ENCODE assay signal across 9 cellular contexts in the genomic region with DNA sequence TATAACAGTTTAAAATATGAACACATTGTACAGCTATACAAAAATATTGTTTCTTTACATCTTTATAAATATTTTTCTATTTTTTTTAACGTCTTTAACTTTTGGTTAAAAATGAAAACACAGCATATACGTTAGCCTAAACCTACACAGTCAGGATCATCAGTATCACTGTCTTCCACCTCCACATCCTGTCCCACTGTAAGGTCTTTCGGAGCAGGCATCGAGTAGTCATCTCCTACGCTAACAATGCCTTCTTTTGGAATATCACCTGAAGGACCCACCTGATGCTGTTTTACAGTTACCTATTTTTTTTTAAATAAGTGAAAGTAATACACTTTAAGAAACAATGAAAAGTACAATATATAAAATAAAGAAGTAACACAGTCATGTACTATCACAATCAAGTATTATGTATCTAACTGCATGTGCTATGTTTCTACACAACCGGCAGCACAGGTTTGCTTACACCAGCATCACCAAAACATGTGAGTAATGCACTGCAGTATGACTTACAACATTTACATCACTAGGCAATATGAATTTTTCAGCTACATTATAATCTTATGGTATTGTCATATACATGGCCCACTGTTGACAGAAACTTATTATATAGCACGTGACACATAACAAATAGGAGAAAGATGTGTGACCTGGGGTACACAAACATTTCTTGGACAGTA.
DNase-seq lines count a peak whose midpoint lies in the region; ATAC-seq, FAIRE-seq and TF ChIP-seq lines count a peak whose summit lies in the region.
"Had no signal": no experiment of that assay in that cellular context is flagged by ENCODE, and none has a peak within 500 bp of the region (broad histone marks: within the 10 kb centered on the region; RNA-seq: fewer than 3 reads in every experiment).

No MANE protein-coding gene starts in this region.

- H3K9me3 Mint-ChIP-seq in activated CD4-positive, alpha-beta memory T cell treated with anti-CD3 and anti-CD28 coated beads, Interleukin-2, amount 10 ng/mL, durations not matched to agents 7 days and 5 days: no peaks in the 10 kb centered on the region

- no peak for TF ChIP-seq POLR2A in GM18505 (IDR thresholded peaks at IDR 0.05; ENCODE audit: borderline replicate concordance, extremely low read depth, insufficient read depth, insufficient read length)

- H3K27me3 Mint-ChIP-seq in activated CD4-positive, alpha-beta memory T cell treated with anti-CD3 and anti-CD28 coated beads, Interleukin-2, amount 10 ng/mL, durations not matched to agents 7 days and 5 days: no peaks in the 10 kb centered on the region

- peak overlapping the region; percentile 46 for H3K4me3 Mint-ChIP-seq in activated CD4-positive, alpha-beta memory T cell treated with anti-CD3 and anti-CD28 coated beads, Interleukin-2, amount 10 ng/mL, durations not matched to agents 7 days and 5 days

- ATAC-seq in GM18505 (IDR thresholded peaks at IDR 0.05; ENCODE audit: unreplicated experiment) (peak; percentile 18), HG02840 (IDR thresholded peaks at IDR 0.05; ENCODE audit: low FRiP score, unreplicated experiment) (peak; percentile 18)

- peak; percentile 35 for DNase-seq in activated CD4-positive, alpha-beta memory T cell treated with anti-CD3 and anti-CD28 coated beads, Interleukin-2, amount 10 ng/mL, durations not matched to agents 7 days and 5 days
- DNase-seq in NCI-H2227 treated with DMSO at 0.1 percent for 48 hours (lab: John Stamatoyannopoulos, UW) (no peak), globus pallidus (ENCODE audit: low spot score) (no peak), NCI-H187 treated with DMSO at 0.1 percent for 48 hours (lab: John Stamatoyannopoulos, UW) (no peak)
- no peak for DNase-seq in stimulated activated CD4-positive, alpha-beta T cell treated with anti-CD3 and anti-CD28 coated beads, Interleukin-15, amount 100 ng/mL, for 24 hours
- DNase-seq: activated gamma-delta T cell had no signal

- H3K27ac Mint-ChIP-seq in activated CD4-positive, alpha-beta memory T cell treated with anti-CD3 and anti-CD28 coated beads, Interleukin-2, amount 10 ng/mL, durations not matched to agents 7 days and 5 days: peak overlapping the region; percentile 95

- H3K4me1 Mint-ChIP-seq in activated CD4-positive, alpha-beta memory T cell treated with anti-CD3 and anti-CD28 coated beads, Interleukin-2, amount 10 ng/mL, durations not matched to agents 7 days and 5 days: peaks cover 36% of the 10 kb centered on the region

- CTCF ChIA-PET in activated CD4-positive, alpha-beta memory T cell treated with anti-CD3 and anti-CD28 coated beads, Interleukin-2, amount 10 ng/mL, durations not matched to agents 7 days and 5 days (lab: Charles Lee): interaction anchor here (1.1 kb wide), 1 partner anchor 340 kb away, joined by 3 read pairs; a partner anchor contains a TSS

- FAIRE-seq in islet of Langerhans (lab: Jason Lieb, UNC): peak; percentile 17

- H3K36me3 Mint-ChIP-seq in activated CD4-positive, alpha-beta memory T cell treated with anti-CD3 and anti-CD28 coated beads, Interleukin-2, amount 10 ng/mL, durations not matched to agents 7 days and 5 days (ENCODE audit: low read depth): peaks cover 33% of the 10 kb centered on the region

- POLR2A ChIA-PET in activated CD4-positive, alpha-beta memory T cell treated with anti-CD3 and anti-CD28 coated beads, Interleukin-2, amount 10 ng/mL, durations not matched to agents 7 days and 5 days (lab: Charles Lee): interaction anchor here (1.0 to 1.4 kb wide), 2 partner anchors 8 to 174 kb away, joined by 4 to 7 read pairs; no protein-coding TSS in a partner anchor
